In genomic region chr6:16762547-16763477, GRCh38 we compare ENCODE assay signal across 8 cellular contexts. TPM values are rescaled to one million over a fixed set of nuclear protein-coding genes. Genes with fewer than 3 reads are reported as not detected.
DNase-seq lines count a peak whose midpoint lies in the region; ATAC-seq lines count a peak whose summit lies in the region.

No MANE protein-coding gene starts in this region.

- peak; percentile 19 for DNase-seq in NCI-H1694 treated with DMSO at 0.1 percent for 48 hours (lab: John Stamatoyannopoulos, UW)
- no peak for DNase-seq in NCI-H1694 (lab: John Stamatoyannopoulos, UW)
- peak; percentile 49 to 68 for DNase-seq in NCI-H2081 (lab: John Stamatoyannopoulos, UW)
- DNase-seq in activated CD4-positive, CD25-positive, alpha-beta regulatory T cell treated with anti-CD3 and anti-CD28 coated beads, Interleukin-2, amount 50 U/mL, for 72 hours: peak; percentile 49
- DNase-seq in left lobe of liver (ENCODE audit: low spot score): peak; percentile 75
- peak in 2 of 3 experiments; percentile 12 to 44 for DNase-seq in stimulated activated CD4-positive, alpha-beta T cell treated with anti-CD3 and anti-CD28 coated beads, TNF-alpha, amount 100 ng/mL, for 24 hours (ENCODE audit: low read depth in 3 of 3)

- ATAC-seq in HG02623 (IDR thresholded peaks at IDR 0.05; ENCODE audit: unreplicated experiment) (peak; percentile 32), left lobe of liver (peak; percentile 27)

- peak overlapping the region; percentile 75 for H3K27ac ChIP-seq in cingulate gyrus (ENCODE audit: low read depth, low read length)

RNA-seq across cellular contexts. Expression of gene ATXN1, which starts 1.6 kb away (rescaled TPM):
- total RNA-seq in left lobe of liver: 29.5 TPM
